In the genomic region with DNA sequence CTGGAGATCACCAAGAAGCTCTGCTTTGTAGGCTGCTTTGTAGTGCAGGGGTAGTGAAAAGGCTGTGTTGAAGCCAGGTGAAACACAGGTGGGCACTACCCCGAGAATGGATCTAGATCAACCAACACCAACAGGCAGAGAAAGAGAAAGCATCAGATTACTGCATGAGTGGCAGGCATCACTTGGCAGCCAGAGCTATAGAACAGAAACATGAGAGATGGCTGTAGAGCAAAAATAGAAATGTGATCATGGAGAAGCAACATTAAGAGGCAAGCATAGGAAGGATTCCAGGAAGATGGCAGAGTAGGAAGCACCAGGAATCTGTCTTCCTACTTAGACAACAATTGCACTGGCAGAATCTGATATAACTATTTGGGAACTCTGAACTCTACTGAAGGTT, we compare ENCODE assay signal across 24 cellular contexts.
"Had no signal": no experiment of that assay in that cellular context is flagged by ENCODE, and none has a peak within 500 bp of the region (broad histone marks: within the 10 kb centered on the region; RNA-seq: fewer than 3 reads in every experiment).

No MANE protein-coding gene starts in this region.

- H3K4me3 ChIP-seq: ascending aorta, SJCRH30, SK-N-MC had no signal

- H3K4me1 ChIP-seq: ascending aorta, SJCRH30 had no signal

- H3K36me3 ChIP-seq: ascending aorta, SJCRH30 had no signal

- DNase-seq: activated CD4-positive, alpha-beta T cell treated with anti-CD3 and anti-CD28 coated beads, Interleukin-2, amount 10 ng/mL, durations not matched to agents 24 days and 14 days; activated CD4-positive, alpha-beta T cell treated with anti-CD3 and anti-CD28 coated beads, Interleukin-2, amount 50 U/mL, for 4 hours; activated CD8-positive, alpha-beta T cell treated with anti-CD3 and anti-CD28 coated beads for 36 hours; activated effector memory CD4-positive, alpha-beta T cell treated with anti-CD3 and anti-CD28 coated beads, Interleukin-2, amount 50 U/mL, for 16 hours; activated naive CD4-positive, alpha-beta T cell; activated naive CD8-positive, alpha-beta T cell treated with anti-CD3 and anti-CD28 coated beads, Interleukin-2, amount 10 ng/mL, durations not matched to agents 7 days and 5 days; activated T-cell treated with anti-CD3 and anti-CD28 coated beads, Interleukin-2, amount 50 U/mL, for 1 hour; activated T-cell treated with anti-CD3 and anti-CD28 coated beads, Interleukin-2, amount 50 U/mL, for 72 hours; amygdala; Karpas-422; KBM-7; NCI-H1105; NCI-H1417 treated with DMSO at 0.1 percent for 48 hours; NCI-H187 treated with DMSO at 0.1 percent for 48 hours; NCI-H2081; NCI-H510A; NCI-H526 treated with DMSO at 0.1 percent for 48 hours; OCI-M1; SHP77; SJCRH30 had no signal

- H3K27me3 ChIP-seq: ascending aorta, SJCRH30 had no signal

- ATAC-seq: activated CD8-positive, alpha-beta T cell treated with anti-CD3 and anti-CD28 coated beads for 36 hours; activated T-cell treated with anti-CD3 and anti-CD28 coated beads, Interleukin-2, amount 50 U/mL, for 72 hours; activated T-helper 17 cell treated with anti-CD3 and anti-CD28 coated beads, Interleukin-2, amount 50 U/mL, for 72 hours; Panc1 had no signal

- H3K27ac ChIP-seq: ascending aorta, SJCRH30, SK-N-MC had no signal

- H3K9me3 ChIP-seq: ascending aorta, SJCRH30 had no signal
